ENCODE assay signal across 8 cellular contexts in the genomic region with DNA sequence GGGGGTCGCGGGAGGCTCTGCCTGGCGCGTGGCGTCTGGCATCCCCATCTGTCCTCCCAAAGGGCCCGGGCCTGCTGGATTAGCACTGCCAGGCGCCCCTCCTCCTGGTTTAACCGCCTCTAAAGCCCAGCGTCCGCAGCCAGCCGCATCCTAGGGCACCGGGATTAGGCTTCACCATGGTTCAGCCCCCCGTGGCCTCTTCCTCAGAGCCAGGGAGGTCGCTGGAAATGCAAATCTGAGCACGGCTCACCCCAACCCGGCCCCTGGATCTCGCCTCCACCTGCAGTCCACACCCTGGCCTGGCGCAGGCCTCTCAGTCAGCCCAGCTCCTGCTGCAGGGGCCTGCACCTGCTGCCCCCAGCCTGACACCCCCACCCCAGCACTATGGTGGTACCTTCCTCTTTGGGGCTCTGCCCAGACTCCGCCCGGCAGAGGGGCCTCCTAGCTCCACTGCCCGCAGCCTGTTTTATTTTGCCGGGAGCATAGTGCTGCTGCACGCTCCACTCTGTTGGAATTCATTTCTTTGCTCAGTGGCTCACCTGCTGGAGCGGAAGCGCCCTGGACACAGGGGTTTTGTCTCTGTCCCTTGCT. TPM values are rescaled to one million over a fixed set of nuclear protein-coding genes. Genes with fewer than 3 reads are reported as not detected.
A peak's percentile ranks its signal among the peaks of the same experiment; 100 is the strongest.
DNase-seq lines count a peak whose midpoint lies in the region; ATAC-seq, FAIRE-seq and TF ChIP-seq lines count a peak whose summit lies in the region.

No MANE protein-coding gene starts in this region.

- H3K36me3 ChIP-seq in astrocyte (ENCODE audit: insufficient read depth, low read length) (no peaks in the 10 kb centered on the region), mesenchymal stem cell (ENCODE audit: control insufficient read depth in 1 of 2, insufficient read depth in 2 of 2, low read depth in 1 of 2, low read length in 2 of 2) (peaks cover 8 to 11% of the 10 kb centered on the region in 2 experiments)

- H3K9me3 ChIP-seq in astrocyte (ENCODE audit: insufficient read depth, low read depth, low read length) (no peaks in the 10 kb centered on the region), mesenchymal stem cell (ENCODE audit: control insufficient read depth, low read length) (no peaks in the 10 kb centered on the region)

- H2BK12ac ChIP-seq in mesenchymal stem cell (ENCODE audit: low read length in 2 of 2), result no peak overlapping the region

- H4K8ac ChIP-seq in mesenchymal stem cell (ENCODE audit: low read length), result peak overlapping the region; percentile 65

- peaks cover 10% of the 10 kb centered on the region for H3K4me1 Mint-ChIP-seq in astrocyte (ENCODE audit: low read depth, unreplicated experiment)

- peak overlapping the region; percentile 70 for H4K91ac ChIP-seq in mesenchymal stem cell (ENCODE audit: low read length)

- no peaks in the 10 kb centered on the region for H3K27me3 Mint-ChIP-seq in astrocyte (ENCODE audit: low read depth, unreplicated experiment)

- H3K27ac Mint-ChIP-seq in astrocyte (ENCODE audit: unreplicated experiment), result peak overlapping the region; percentile 50

- peak overlapping the region; percentile 52 for H3K4me2 ChIP-seq in astrocyte (ENCODE audit: low read length)
- H3K4me2 ChIP-seq in mesenchymal stem cell (ENCODE audit: low read length, poor library complexity, severe bottlenecking), result peak overlapping the region; percentile 64

- H3K27me3 ChIP-seq in astrocyte (ENCODE audit: insufficient read depth, low read length) (no peaks in the 10 kb centered on the region), mesenchymal stem cell (ENCODE audit: control insufficient read depth in 1 of 2, insufficient read depth in 1 of 2, low read length in 2 of 2) (no peaks in the 10 kb centered on the region)

- H3K14ac ChIP-seq in mesenchymal stem cell (ENCODE audit: low read length in 2 of 2), result no peak overlapping the region

- H3K27ac ChIP-seq in astrocyte (ENCODE audit: low read depth, low read length) (no peak overlapping the region), mesenchymal stem cell (ENCODE audit: low read length, poor library complexity, severe bottlenecking) (no peak overlapping the region)

- H3K4me1 ChIP-seq in astrocyte (ENCODE audit: insufficient read depth, low read length) (no peaks in the 10 kb centered on the region), mesenchymal stem cell (ENCODE audit: control insufficient read depth, insufficient read depth, low read depth, low read length) (peaks cover 9% of the 10 kb centered on the region)

- H2BK120ac ChIP-seq in mesenchymal stem cell (ENCODE audit: low read depth, low read length), result peak overlapping the region; percentile 65

- H3K23ac ChIP-seq in mesenchymal stem cell (ENCODE audit: low read length in 2 of 2), result no peak overlapping the region

- 53% methylated on average over 23 of the region's 25 CpGs for WGBS in mesenchymal stem cell

- peaks cover 6% of the 10 kb centered on the region for H4K20me1 ChIP-seq in astrocyte (ENCODE audit: insufficient read depth, low read length)

- H3K9me3 Mint-ChIP-seq in astrocyte (ENCODE audit: unreplicated experiment), result no peaks in the 10 kb centered on the region

- DNase-seq in GM03348 (ENCODE audit: low spot score) (peak; percentile 48), NCI-H128 (lab: John Stamatoyannopoulos, UW; ENCODE audit: unreplicated experiment) (peak; percentile 51), astrocyte (ENCODE audit: low read depth) (no peak), mesenchymal stem cell (no peak), SW 1271 (lab: John Stamatoyannopoulos, UW) (no peak), middle frontal gyrus (ENCODE audit: extremely low spot score, low spot score) (no peak), NCI-H2029 treated with DMSO at 0.1 percent for 48 hours (lab: John Stamatoyannopoulos, UW) (no peak)

- H2BK15ac ChIP-seq in mesenchymal stem cell (ENCODE audit: low read depth, poor library complexity, severe bottlenecking), result peak overlapping the region; percentile 12

- no peak overlapping the region for H3K9ac ChIP-seq in astrocyte (ENCODE audit: low read length)
- peak overlapping the region; percentile 32 for H3K9ac ChIP-seq in mesenchymal stem cell (ENCODE audit: low read length)

- H3K79me2 ChIP-seq in astrocyte (ENCODE audit: insufficient read depth, low read length), result peaks cover 7% of the 10 kb centered on the region

- no peak for FAIRE-seq in astrocyte (lab: Jason Lieb, UNC)

- no peak overlapping the region for H2AK5ac ChIP-seq in mesenchymal stem cell (ENCODE audit: low read length, severe bottlenecking)

- ATAC-seq in GM21390 (IDR thresholded peaks at IDR 0.05; ENCODE audit: unreplicated experiment), result no peak

- peak overlapping the region; percentile 74 for H3K4me3 Mint-ChIP-seq in astrocyte (ENCODE audit: unreplicated experiment)

- no peak overlapping the region for H2AFZ ChIP-seq in astrocyte (ENCODE audit: low read depth, low read length)
- peak overlapping the region; percentile 29 for H2AFZ ChIP-seq in mesenchymal stem cell (ENCODE audit: low read depth, low read length)

- no peak for TF ChIP-seq CTCF in astrocyte (IDR thresholded peaks at IDR 0.05; ENCODE audit: insufficient read depth, low read depth, low read length)

- H3K4ac ChIP-seq in mesenchymal stem cell (ENCODE audit: low read depth in 1 of 2, low read length in 2 of 2), result no peak overlapping the region

- H3K18ac ChIP-seq in mesenchymal stem cell (ENCODE audit: low read depth in 1 of 2, low read length in 2 of 2), result peak overlapping the region in 1 of 2 experiments; percentile 47

- no peak overlapping the region for H2BK5ac ChIP-seq in mesenchymal stem cell (ENCODE audit: low read depth, low read length, poor library complexity, severe bottlenecking)

- no peak overlapping the region for H3K4me3 ChIP-seq in astrocyte (ENCODE audit: insufficient read depth, low read depth, low read length)
- peak overlapping the region; percentile 37 to 56 for H3K4me3 ChIP-seq in mesenchymal stem cell (ENCODE audit: insufficient read depth in 1 of 2, low read depth in 1 of 2, low read length in 2 of 2)

- peaks cover 4% of the 10 kb centered on the region for H3K36me3 Mint-ChIP-seq in astrocyte (ENCODE audit: low read depth, unreplicated experiment)

- H3K79me1 ChIP-seq in mesenchymal stem cell (replicated peaks; ENCODE audit: low read length, poor library complexity, severe bottlenecking), result peaks cover 3% of the 10 kb centered on the region

RNA-seq across cellular contexts. Expression of a gene that starts 13.2 kb away (rescaled TPM):
- 11.5 and 12.3 TPM in 2 replicates for total RNA-seq in astrocyte
- polyA plus RNA-seq in mesenchymal stem cell (2013, experiment 1 of 2), result 3.8 TPM
- 4.4 TPM for polyA plus RNA-seq in mesenchymal stem cell (2013, experiment 2 of 2)

RNA-seq across cellular contexts. Expression of a gene that starts 43.9 kb away (rescaled TPM):
- total RNA-seq in astrocyte, result 43.9 and 46.7 TPM in 2 replicates
- 22.8 TPM for polyA plus RNA-seq in mesenchymal stem cell (2013, experiment 1 of 2)
- 23.4 TPM for polyA plus RNA-seq in mesenchymal stem cell (2013, experiment 2 of 2)

Comparison
In these comparisons a context has a peak if more than half of its experiments do, and no peak if none do; other contexts are left out.
1. DNase-seq: peak in GM03348 (single experiment) and NCI-H128 (single experiment); none in astrocyte (single experiment), mesenchymal stem cell (single experiment), SW 1271 (0 of 2), middle frontal gyrus (single experiment) and NCI-H2029 treated with DMSO at 0.1 percent for 48 hours (single experiment).